8 cellular contexts compared by ENCODE assay signal in genomic region chr16:11497851-11498289, GRCh38.
DNase-seq lines count a peak whose midpoint lies in the region; TF ChIP-seq lines count a peak whose summit lies in the region.

No MANE protein-coding gene starts in this region.

- DNase-seq in LHCN-M2 (ENCODE audit: low read depth): peak; percentile 63
- DNase-seq in cerebellar cortex (ENCODE audit: low spot score): peak; percentile 69
- no peak for DNase-seq in cortex of kidney (lab: John Stamatoyannopoulos, UW)
- no peak for DNase-seq in mesenteric fat pad (ENCODE audit: low spot score)
- no peak for DNase-seq in NCI-H187 treated with DMSO at 0.1 percent for 48 hours (lab: John Stamatoyannopoulos, UW)
- DNase-seq in NCI-H2029 treated with DMSO at 0.1 percent for 48 hours (lab: John Stamatoyannopoulos, UW): no peak

- H3K36me3 Mint-ChIP-seq in nephron (ENCODE audit: low read depth): no peaks in the 10 kb centered on the region

- peak overlapping the region; percentile 82 to 97 (median 90) for H3K4me2 ChIP-seq in BLaER1 treated with 17β-estradiol and CSF1 and Interleukin-3, amounts not matched to agents 10 nM and 100 nM

- H4K20me1 ChIP-seq in BLaER1 treated with 17β-estradiol and CSF1 and Interleukin-3, amounts not matched to agents 10 nM and 100 nM: no peaks in the 10 kb centered on the region

- H3K36me3 ChIP-seq in BLaER1 treated with 17β-estradiol and CSF1 and Interleukin-3, amounts not matched to agents 10 nM and 100 nM: no peaks in the 10 kb centered on the region

- H3K4me1 Mint-ChIP-seq in nephron: peaks cover 26% of the 10 kb centered on the region

- no peak overlapping the region for H3K4me3 ChIP-seq in BLaER1 treated with 17β-estradiol and CSF1 and Interleukin-3, amounts not matched to agents 10 nM and 100 nM

- H3K9ac ChIP-seq in BLaER1 treated with 17β-estradiol and CSF1 and Interleukin-3, amounts not matched to agents 10 nM and 100 nM: peak overlapping the region; percentile 20 to 76 (median 70); a peak in 19 of 22 replicates

- H3K4me1 ChIP-seq in BLaER1 treated with 17β-estradiol and CSF1 and Interleukin-3, amounts not matched to agents 10 nM and 100 nM: peaks cover 51 to 84% (median 83%) of the 10 kb centered on the region in 10 experiments

- H3K4me3 Mint-ChIP-seq in nephron: no peak overlapping the region

- no peaks in the 10 kb centered on the region for H3K9me3 Mint-ChIP-seq in nephron

- peaks cover 0 to 7% (median 5%) of the 10 kb centered on the region in 11 experiments; a peak in 5 of 22 replicates for H3K9me3 ChIP-seq in BLaER1 treated with 17β-estradiol and CSF1 and Interleukin-3, amounts not matched to agents 10 nM and 100 nM (replicated peaks in 1 of 11)

- H3K27ac Mint-ChIP-seq in nephron: peak overlapping the region; percentile 91 to 95 (median 93)

- no peaks in the 10 kb centered on the region for H3K27me3 ChIP-seq in BLaER1 treated with 17β-estradiol and CSF1 and Interleukin-3, amounts not matched to agents 10 nM and 100 nM

- H3K27ac ChIP-seq in BLaER1 treated with 17β-estradiol and CSF1 and Interleukin-3, amounts not matched to agents 10 nM and 100 nM: peak overlapping the region; percentile 6 to 84 (median 80); a peak in 21 of 22 replicates

- H3K27me3 Mint-ChIP-seq in nephron (ENCODE audit: low read depth): no peaks in the 10 kb centered on the region

- no peak for TF ChIP-seq CTCF in nephron (IDR thresholded peaks at IDR 0.05; ENCODE audit: unreplicated experiment in 3 of 3)

Comparison
In these comparisons a context has a peak if more than half of its experiments do, and no peak if none do; other contexts are left out.
1. DNase-seq: peak in LHCN-M2 (single experiment) and cerebellar cortex (single experiment); none in cortex of kidney (single experiment), mesenteric fat pad (single experiment), NCI-H187 treated with DMSO at 0.1 percent for 48 hours (single experiment) and NCI-H2029 treated with DMSO at 0.1 percent for 48 hours (single experiment).